13 cellular contexts compared by ENCODE assay signal in genomic region chr9:121336705-121337104, GRCh38.
"Had no signal": no experiment of that assay in that cellular context is flagged by ENCODE, and none has a peak within 500 bp of the region (broad histone marks: within the 10 kb centered on the region; RNA-seq: fewer than 3 reads in every experiment).

No MANE protein-coding gene starts in this region.

- H3K4me3 ChIP-seq: lower lobe of right lung, skin epidermis had no signal

- ATAC-seq: effector memory CD8-positive, alpha-beta T cell; lower lobe of right lung had no signal

- DNase-seq: activated CD4-positive, alpha-beta memory T cell treated with anti-CD3 and anti-CD28 coated beads for 36 hours; activated CD4-positive, alpha-beta T cell treated with anti-CD3 and anti-CD28 coated beads for 1 hour; activated gamma-delta T cell; activated T-cell treated with anti-CD3 and anti-CD28 coated beads, Interleukin-2, amount 50 U/mL, for 48 hours; amygdala; effector memory CD8-positive, alpha-beta T cell; lower lobe of right lung; nephron progenitor cell; SIG-M5; trophoblast cell had no signal

- H3K4me3 Mint-ChIP-seq: activated CD4-positive, alpha-beta memory T cell treated with anti-CD3 and anti-CD28 coated beads for 36 hours; activated naive CD8-positive, alpha-beta T cell; brain; effector memory CD8-positive, alpha-beta T cell; nephron progenitor cell had no signal

- H3K9me3 Mint-ChIP-seq: activated CD4-positive, alpha-beta memory T cell treated with anti-CD3 and anti-CD28 coated beads for 36 hours; brain; effector memory CD8-positive, alpha-beta T cell; nephron progenitor cell had no signal

- H3K27ac Mint-ChIP-seq: activated CD4-positive, alpha-beta memory T cell treated with anti-CD3 and anti-CD28 coated beads for 36 hours; activated naive CD8-positive, alpha-beta T cell; brain; nephron progenitor cell had no signal

- H3K9me3 ChIP-seq: lower lobe of right lung had no signal

- H3K4me1 Mint-ChIP-seq: brain had no signal

- H3K27me3 Mint-ChIP-seq: activated CD4-positive, alpha-beta memory T cell treated with anti-CD3 and anti-CD28 coated beads for 36 hours; activated naive CD8-positive, alpha-beta T cell; effector memory CD8-positive, alpha-beta T cell had no signal
